8 cellular contexts compared by ENCODE assay signal in genomic region chr6:30678964-30679726, GRCh38. TPM values are rescaled to one million over a fixed set of nuclear protein-coding genes. Genes with fewer than 3 reads are reported as not detected.
DNase-seq lines count a peak whose midpoint lies in the region; ATAC-seq and TF ChIP-seq lines count a peak whose summit lies in the region.

No MANE protein-coding gene starts in this region.

- DNase-seq in GM10266 (ENCODE audit: extremely low spot score), result peak; percentile 82
- DNase-seq in Peyer's patch, result peak; percentile 84 to 94 (median 92)
- peak; percentile 85 for DNase-seq in activated T-helper 1 cell treated with anti-CD3 and anti-CD28 coated beads, Interleukin-12 subunit alpha, Interleukin-12 subunit beta, Interleukin-2, Interleukin-4 antibody, amounts not matched to agents 30 ng/mL and 10 ng/mL and 1 ng/mL, durations not matched to agents 14 hours and 24 hours and 36 hours (ENCODE audit: low spot score)
- peak; percentile 69 to 79 for DNase-seq in fibroblast of lung (ENCODE audit: low read depth in 2 of 2)
- peak; percentile 94 for DNase-seq in natural killer cell
- DNase-seq in stimulated activated naive B cell treated with anti-CD40 and anti-IgM and Interleukin-4, amounts not matched to agents 10 μg/mL and 1 μg/mL and 100 μg/mL, for 72 hours, result peak; percentile 79

- H3K27me3 ChIP-seq in HUES64 (ENCODE audit: insufficient read depth, low read length) (no peaks in the 10 kb centered on the region), Peyer's patch (no peaks in the 10 kb centered on the region), fibroblast of lung (ENCODE audit: control insufficient read depth, insufficient read depth, low read length) (no peaks in the 10 kb centered on the region)

- no peaks in the 10 kb centered on the region for H4K20me1 ChIP-seq in fibroblast of lung (ENCODE audit: control insufficient read depth, extremely low read depth, insufficient read depth, low read length)

- peak overlapping the region; percentile 97 for H3K4me2 ChIP-seq in fibroblast of lung (ENCODE audit: extremely low read depth, insufficient read depth, low read length)

- H3K27ac Mint-ChIP-seq in activated T-helper 1 cell treated with anti-CD3 and anti-CD28 coated beads, Interleukin-12 subunit alpha, Interleukin-12 subunit beta, Interleukin-2, Interleukin-4 antibody, amounts not matched to agents 30 ng/mL and 10 ng/mL and 1 ng/mL, durations not matched to agents 14 hours and 24 hours and 36 hours, result peak overlapping the region; percentile 90
- peak overlapping the region; percentile 91 to 98 for H3K27ac Mint-ChIP-seq in natural killer cell
- peak overlapping the region; percentile 88 for H3K27ac Mint-ChIP-seq in stimulated activated naive B cell treated with anti-CD40 and anti-IgM and Interleukin-4, amounts not matched to agents 10 μg/mL and 1 μg/mL and 100 μg/mL, for 72 hours

- H3K36me3 ChIP-seq in HUES64 (ENCODE audit: insufficient read depth, low read length) (peaks cover 31% of the 10 kb centered on the region), Peyer's patch (peaks cover 0 to 24% (median 0%) of the 10 kb centered on the region in 3 donors), fibroblast of lung (ENCODE audit: control insufficient read depth, insufficient read depth, low read length) (peaks cover 26% of the 10 kb centered on the region)

- H3K4me1 Mint-ChIP-seq in activated T-helper 1 cell treated with anti-CD3 and anti-CD28 coated beads, Interleukin-12 subunit alpha, Interleukin-12 subunit beta, Interleukin-2, Interleukin-4 antibody, amounts not matched to agents 30 ng/mL and 10 ng/mL and 1 ng/mL, durations not matched to agents 14 hours and 24 hours and 36 hours (ENCODE audit: low read depth), result peaks cover 26% of the 10 kb centered on the region
- peaks cover 45 to 65% of the 10 kb centered on the region in 2 donors for H3K4me1 Mint-ChIP-seq in natural killer cell
- H3K4me1 Mint-ChIP-seq in stimulated activated naive B cell treated with anti-CD40 and anti-IgM and Interleukin-4, amounts not matched to agents 10 μg/mL and 1 μg/mL and 100 μg/mL, for 72 hours, result peaks cover 35 to 58% of the 10 kb centered on the region in 2 donors

- H3K4me3 ChIP-seq in HUES64 (ENCODE audit: low read length) (peak overlapping the region; percentile 48), Peyer's patch (peak overlapping the region; percentile 6 to 75 (median 28)), fibroblast of lung (replicated peaks in 1 of 4; ENCODE audit: control extremely low read depth in 1 of 4, insufficient read depth in 1 of 4, low read depth in 3 of 4, low read length in 4 of 4) (peak overlapping the region in 3 of 4 experiments; percentile 35 to 95 (median 40))

- ATAC-seq in natural killer cell, result peak; percentile 35 to 69 (median 48)
- peak; percentile 50 to 58 for ATAC-seq in stimulated activated naive B cell treated with anti-CD40 and anti-IgM and Interleukin-4, amounts not matched to agents 10 μg/mL and 1 μg/mL and 100 μg/mL, for 72 hours (replicated peaks)
- no peak for ATAC-seq in GM19023 (IDR thresholded peaks at IDR 0.05; ENCODE audit: unreplicated experiment)

- no peak for TF ChIP-seq POLR2A in Peyer's patch (IDR thresholded peaks at IDR 0.05)

- 18% methylated on average over 24 of the region's 31 CpGs for WGBS in HUES64

- intact Hi-C loops in activated T-helper 1 cell treated with anti-CD3 and anti-CD28 coated beads, Interleukin-12 subunit alpha, Interleukin-12 subunit beta, Interleukin-2, Interleukin-4 antibody, amounts not matched to agents 30 ng/mL and 10 ng/mL and 1 ng/mL, durations not matched to agents 14 hours and 24 hours and 36 hours (cut with micrococcal nuclease), result loop anchor here (1.0 kb wide), 5 partner anchors 12 to 408 kb away; no protein-coding TSS in a partner anchor
- intact Hi-C loops in natural killer cell (cut with micrococcal nuclease), result loop anchor here (1.0 kb wide), 1 partner anchor 43 kb away; no protein-coding TSS in a partner anchor

- H3K4me1 ChIP-seq in HUES64 (ENCODE audit: insufficient read depth, low read length), result peaks cover 29% of the 10 kb centered on the region
- H3K4me1 ChIP-seq in Peyer's patch, result peaks cover 0 to 41% (median 9%) of the 10 kb centered on the region in 4 donors
- peaks cover 10% of the 10 kb centered on the region for H3K4me1 ChIP-seq in fibroblast of lung (ENCODE audit: control insufficient read depth, extremely low read depth, insufficient read depth, low read length)

- peak; percentile 99 for TF ChIP-seq CTCF in GM10266 (IDR thresholded peaks at IDR 0.05; ENCODE audit: control insufficient read depth, insufficient read depth, low read depth, missing control alignments)
- peak; percentile 88 to 99 (median 96) for TF ChIP-seq CTCF in Peyer's patch (IDR thresholded peaks at IDR 0.05)
- peak; percentile 94 to 95 for TF ChIP-seq CTCF in fibroblast of lung (conservative IDR thresholded peaks at IDR 0.05 in 1 of 2, IDR thresholded peaks at IDR 0.05 in 1 of 2; ENCODE audit: low read depth in 1 of 2, low read length in 2 of 2)
- TF ChIP-seq CTCF in natural killer cell (IDR thresholded peaks at IDR 0.05), result peak; percentile 95

- H3K9me3 ChIP-seq in HUES64 (ENCODE audit: insufficient read depth, low read depth, low read length) (no peaks in the 10 kb centered on the region), Peyer's patch (no peaks in the 10 kb centered on the region), fibroblast of lung (ENCODE audit: control insufficient read depth, insufficient read depth, low read depth, low read length) (no peaks in the 10 kb centered on the region)

- H3K36me3 Mint-ChIP-seq in activated T-helper 1 cell treated with anti-CD3 and anti-CD28 coated beads, Interleukin-12 subunit alpha, Interleukin-12 subunit beta, Interleukin-2, Interleukin-4 antibody, amounts not matched to agents 30 ng/mL and 10 ng/mL and 1 ng/mL, durations not matched to agents 14 hours and 24 hours and 36 hours (ENCODE audit: low read depth), result peaks cover 64% of the 10 kb centered on the region
- H3K36me3 Mint-ChIP-seq in natural killer cell, result peaks cover 15% of the 10 kb centered on the region
- peaks cover 54 to 64% of the 10 kb centered on the region in 2 donors for H3K36me3 Mint-ChIP-seq in stimulated activated naive B cell treated with anti-CD40 and anti-IgM and Interleukin-4, amounts not matched to agents 10 μg/mL and 1 μg/mL and 100 μg/mL, for 72 hours

- H3K27ac ChIP-seq in HUES64 (ENCODE audit: low read depth, low read length) (peak overlapping the region; percentile 52; the same call in 1 of the 2 replicates), Peyer's patch (peak overlapping the region; percentile 22 to 98 (median 64)), fibroblast of lung (ENCODE audit: insufficient read depth, low read length) (peak overlapping the region; percentile 13)

- H3K9ac ChIP-seq in HUES64 (ENCODE audit: low read depth, low read length) (0 out of 2 replicates have a peak overlapping the region, but pooled peaks have one; percentile 46), fibroblast of lung (ENCODE audit: insufficient read depth, low read length) (no peak overlapping the region)

- peak overlapping the region; percentile 94 for H3K4me3 Mint-ChIP-seq in activated T-helper 1 cell treated with anti-CD3 and anti-CD28 coated beads, Interleukin-12 subunit alpha, Interleukin-12 subunit beta, Interleukin-2, Interleukin-4 antibody, amounts not matched to agents 30 ng/mL and 10 ng/mL and 1 ng/mL, durations not matched to agents 14 hours and 24 hours and 36 hours
- peak overlapping the region; percentile 79 for H3K4me3 Mint-ChIP-seq in natural killer cell
- peak overlapping the region; percentile 89 to 99 for H3K4me3 Mint-ChIP-seq in stimulated activated naive B cell treated with anti-CD40 and anti-IgM and Interleukin-4, amounts not matched to agents 10 μg/mL and 1 μg/mL and 100 μg/mL, for 72 hours

- H3K27me3 Mint-ChIP-seq in activated T-helper 1 cell treated with anti-CD3 and anti-CD28 coated beads, Interleukin-12 subunit alpha, Interleukin-12 subunit beta, Interleukin-2, Interleukin-4 antibody, amounts not matched to agents 30 ng/mL and 10 ng/mL and 1 ng/mL, durations not matched to agents 14 hours and 24 hours and 36 hours (ENCODE audit: insufficient read depth), result no peaks in the 10 kb centered on the region
- no peaks in the 10 kb centered on the region for H3K27me3 Mint-ChIP-seq in natural killer cell (ENCODE audit: low read depth in 2 of 2)
- no peaks in the 10 kb centered on the region for H3K27me3 Mint-ChIP-seq in stimulated activated naive B cell treated with anti-CD40 and anti-IgM and Interleukin-4, amounts not matched to agents 10 μg/mL and 1 μg/mL and 100 μg/mL, for 72 hours

- peaks cover 68% of the 10 kb centered on the region for H3K79me2 ChIP-seq in fibroblast of lung (ENCODE audit: control insufficient read depth, insufficient read depth, low read length)

- no peaks in the 10 kb centered on the region for H3K9me3 Mint-ChIP-seq in activated T-helper 1 cell treated with anti-CD3 and anti-CD28 coated beads, Interleukin-12 subunit alpha, Interleukin-12 subunit beta, Interleukin-2, Interleukin-4 antibody, amounts not matched to agents 30 ng/mL and 10 ng/mL and 1 ng/mL, durations not matched to agents 14 hours and 24 hours and 36 hours
- no peaks in the 10 kb centered on the region for H3K9me3 Mint-ChIP-seq in natural killer cell
- no peaks in the 10 kb centered on the region for H3K9me3 Mint-ChIP-seq in stimulated activated naive B cell treated with anti-CD40 and anti-IgM and Interleukin-4, amounts not matched to agents 10 μg/mL and 1 μg/mL and 100 μg/mL, for 72 hours

- H2AFZ ChIP-seq in fibroblast of lung (ENCODE audit: low read length), result no peak overlapping the region

RNA-seq across cellular contexts. Expression of gene DHX16, which starts 6.3 kb away (rescaled TPM):
- 25.9 TPM for polyA plus RNA-seq in HUES64 (2013, experiment 1 of 2)
- 26.6 TPM for polyA plus RNA-seq in HUES64 (2013, experiment 2 of 2)
- total RNA-seq in Peyer's patch, result 10 to 100 TPM; 39.6 to 68.1 (median 58.2) TPM
- 52.0 and 54.2 TPM in 2 replicates for total RNA-seq in activated T-helper 1 cell treated with anti-CD3 and anti-CD28 coated beads, Interleukin-12 subunit alpha, Interleukin-12 subunit beta, Interleukin-2, Interleukin-4 antibody, amounts not matched to agents 30 ng/mL and 10 ng/mL and 1 ng/mL, durations not matched to agents 14 hours and 24 hours and 36 hours
- 33.1 and 34.8 TPM in 2 replicates for total RNA-seq in fibroblast of lung
- 22.5 and 33.2 TPM in 2 replicates for polyA plus RNA-seq in fibroblast of lung
- polyA plus RNA-seq in fibroblast of lung (2012), result 27.0 and 29.2 TPM in 2 replicates
- polyA minus RNA-seq in fibroblast of lung (ENCODE audit: low replicate concordance), result 73.8 and 75.8 TPM in 2 replicates
- total RNA-seq in natural killer cell, result 10 to 100 TPM; 27.3 to 35.7 (median 27.7) TPM

RNA-seq across cellular contexts. Expression of gene PPP1R18, which starts 7.3 kb away (rescaled TPM):
- polyA plus RNA-seq in HUES64 (2013, experiment 1 of 2), result 26.8 TPM
- polyA plus RNA-seq in HUES64 (2013, experiment 2 of 2), result 38.5 TPM
- total RNA-seq in Peyer's patch (10 to 100 TPM in 2 of 4 donors, 1 to 10 TPM in 2; 4.7 to 52.8 (median 9.0) TPM), fibroblast of lung (44.4 and 63.4 TPM in 2 replicates), natural killer cell (100 to 1,000 TPM; 183 to 260 (median 219) TPM)
- 203 and 213 TPM in 2 replicates for total RNA-seq in activated T-helper 1 cell treated with anti-CD3 and anti-CD28 coated beads, Interleukin-12 subunit alpha, Interleukin-12 subunit beta, Interleukin-2, Interleukin-4 antibody, amounts not matched to agents 30 ng/mL and 10 ng/mL and 1 ng/mL, durations not matched to agents 14 hours and 24 hours and 36 hours
- 92.6 and 122 TPM in 2 replicates for polyA plus RNA-seq in fibroblast of lung
- polyA plus RNA-seq in fibroblast of lung (2012), result 87.4 and 99.6 TPM in 2 replicates
- 226 and 269 TPM in 2 replicates for polyA minus RNA-seq in fibroblast of lung (ENCODE audit: low replicate concordance)

RNA-seq across cellular contexts. Expression of gene NRM, which starts 11.6 kb away (rescaled TPM):
- 32.6 TPM for polyA plus RNA-seq in HUES64 (2013, experiment 1 of 2)
- 39.9 TPM for polyA plus RNA-seq in HUES64 (2013, experiment 2 of 2)
- total RNA-seq in Peyer's patch, result 1 to 10 TPM in 2 of 4 donors, not detected in 2; 2.0 to 2.7 TPM
- total RNA-seq in activated T-helper 1 cell treated with anti-CD3 and anti-CD28 coated beads, Interleukin-12 subunit alpha, Interleukin-12 subunit beta, Interleukin-2, Interleukin-4 antibody, amounts not matched to agents 30 ng/mL and 10 ng/mL and 1 ng/mL, durations not matched to agents 14 hours and 24 hours and 36 hours, result 15.5 and 15.9 TPM in 2 replicates
- total RNA-seq in fibroblast of lung, result 1.5 and 2.5 TPM in 2 replicates
- polyA plus RNA-seq in fibroblast of lung, result 18.3 and 39.6 TPM in 2 replicates
- 21.5 and 46.7 TPM in 2 replicates for polyA plus RNA-seq in fibroblast of lung (2012)
- polyA minus RNA-seq in fibroblast of lung (ENCODE audit: low replicate concordance), result 66.6 and 131 TPM in 2 replicates
- 1 to 10 TPM; 7.4 to 8.9 (median 8.7) TPM for total RNA-seq in natural killer cell

RNA-seq across cellular contexts. Expression of gene C6orf136, which starts 32.2 kb away (rescaled TPM):
- polyA plus RNA-seq in HUES64 (2013, experiment 1 of 2), result 12.3 TPM
- 13.1 TPM for polyA plus RNA-seq in HUES64 (2013, experiment 2 of 2)
- total RNA-seq in Peyer's patch, result 100 to 1,000 TPM in 2 of 4 donors, 10 to 100 TPM in 2; 35.5 to 111 (median 83.8) TPM
- total RNA-seq in activated T-helper 1 cell treated with anti-CD3 and anti-CD28 coated beads, Interleukin-12 subunit alpha, Interleukin-12 subunit beta, Interleukin-2, Interleukin-4 antibody, amounts not matched to agents 30 ng/mL and 10 ng/mL and 1 ng/mL, durations not matched to agents 14 hours and 24 hours and 36 hours, result 23.9 and 36.0 TPM in 2 replicates
- total RNA-seq in fibroblast of lung, result 2.5 and 4.4 TPM in 2 replicates
- polyA plus RNA-seq in fibroblast of lung, result 3.6 and 6.3 TPM in 2 replicates
- 6.3 and 10.7 TPM in 2 replicates for polyA plus RNA-seq in fibroblast of lung (2012)
- polyA minus RNA-seq in fibroblast of lung (ENCODE audit: low replicate concordance), result 10.6 and 19.9 TPM in 2 replicates
- 10 to 100 TPM; 39.4 to 51.4 (median 50.9) TPM for total RNA-seq in natural killer cell

RNA-seq across cellular contexts. Expression of gene MDC1, which starts 37.9 kb away (rescaled TPM):
- 45.9 TPM for polyA plus RNA-seq in HUES64 (2013, experiment 1 of 2)
- polyA plus RNA-seq in HUES64 (2013, experiment 2 of 2), result 43.7 TPM
- total RNA-seq in Peyer's patch (10 to 100 TPM in 3 of 4 donors, 1 to 10 TPM in 1; 7.5 to 51.2 (median 19.4) TPM), fibroblast of lung (3.3 and 5.0 TPM in 2 replicates), natural killer cell (10 to 100 TPM; 61.2 to 77.0 (median 64.5) TPM)
- total RNA-seq in activated T-helper 1 cell treated with anti-CD3 and anti-CD28 coated beads, Interleukin-12 subunit alpha, Interleukin-12 subunit beta, Interleukin-2, Interleukin-4 antibody, amounts not matched to agents 30 ng/mL and 10 ng/mL and 1 ng/mL, durations not matched to agents 14 hours and 24 hours and 36 hours, result 93.7 and 95.7 TPM in 2 replicates
- 3.3 and 7.4 TPM in 2 replicates for polyA plus RNA-seq in fibroblast of lung
- 8.7 and 14.3 TPM in 2 replicates for polyA plus RNA-seq in fibroblast of lung (2012)
- polyA minus RNA-seq in fibroblast of lung (ENCODE audit: low replicate concordance), result 47.9 and 50.8 TPM in 2 replicates

Comparison
In these comparisons a context has a peak if more than half of its experiments do, and no peak if none do; other contexts are left out.
1. H3K27ac ChIP-seq: peak in every context shown above with its lines; median percentile 64 in Peyer's patch; 52 in HUES64; 13 in fibroblast of lung.